In the genomic region with DNA sequence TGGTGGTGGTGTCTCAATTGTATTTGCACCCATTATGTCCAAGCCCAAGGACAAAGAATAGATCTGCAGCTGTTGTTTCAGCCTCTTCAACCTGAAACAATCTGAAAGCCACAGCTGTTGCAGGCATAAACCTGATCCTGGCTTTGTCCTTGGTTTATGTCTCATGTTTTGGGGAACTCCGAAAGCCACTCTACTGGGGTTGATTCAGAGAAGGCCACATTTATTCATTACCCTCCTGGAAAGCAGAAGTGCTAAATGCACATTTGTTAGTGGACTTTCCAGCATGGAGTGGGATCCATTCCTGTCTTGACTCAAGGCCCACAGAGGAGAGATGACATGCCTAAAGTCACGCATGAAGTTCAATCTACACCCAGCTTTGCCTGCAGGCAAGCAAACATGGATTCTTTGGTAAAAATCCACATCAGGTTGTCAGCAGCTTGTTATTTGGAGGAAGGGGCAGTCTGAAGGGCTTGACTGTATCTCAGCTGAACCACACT, we compare ENCODE assay signal across 11 cellular contexts. TPM values are rescaled to one million over a fixed set of nuclear protein-coding genes. Genes with fewer than 3 reads are reported as not detected.
A peak's percentile ranks its signal among the peaks of the same experiment; 100 is the strongest.
DNase-seq lines count a peak whose midpoint lies in the region; ATAC-seq, FAIRE-seq and TF ChIP-seq lines count a peak whose summit lies in the region.
"Had no signal": no experiment of that assay in that cellular context is flagged by ENCODE, and none has a peak within 500 bp of the region (broad histone marks: within the 10 kb centered on the region; RNA-seq: fewer than 3 reads in every experiment).

No MANE protein-coding gene starts in this region.

- no peak for DNase-seq in GM18507 (ENCODE audit: extremely low spot score, insufficient read length, low read depth)
- peak; percentile 32 for DNase-seq in GM20000 (ENCODE audit: low spot score)
- DNase-seq in stimulated activated CD4-positive, alpha-beta T cell treated with anti-CD3 and anti-CD28 coated beads, Interleukin-1b, Interleukin-23, amount 100 ng/mL, for 48 hours = no peak
- DNase-seq in cerebellum (ENCODE audit: low spot score) = no peak
- no peak for DNase-seq in endothelial cell (ENCODE audit: low spot score)
- no peak for DNase-seq in activated naive CD4-positive, alpha-beta T cell (lab: John Stamatoyannopoulos, UW)
- DNase-seq: Kasumi-1 had no signal

- TF ChIP-seq CTCF in GM20000 (IDR thresholded peaks at IDR 0.05; ENCODE audit: extremely low read depth, missing control alignments) (no peak), endothelial cell (IDR thresholded peaks at IDR 0.05; ENCODE audit: unreplicated experiment) (no peak)

- peak; percentile 44 for FAIRE-seq in GM18507 (lab: Jason Lieb, UNC)

- H3K9me3 ChIP-seq in mesodermal cell (ENCODE audit: control insufficient read depth, low read length) = no peaks in the 10 kb centered on the region

- H3K27ac ChIP-seq in mesodermal cell (ENCODE audit: low read depth, low read length, severe bottlenecking) = peak overlapping the region; percentile 77

- no peaks in the 10 kb centered on the region for H3K9me3 Mint-ChIP-seq in endothelial cell (ENCODE audit: unreplicated experiment)

- no peak overlapping the region for H3K4me3 Mint-ChIP-seq in endothelial cell (ENCODE audit: unreplicated experiment)

- no peaks in the 10 kb centered on the region for H3K36me3 Mint-ChIP-seq in endothelial cell (ENCODE audit: low read depth, unreplicated experiment)

- H3K27me3 Mint-ChIP-seq in endothelial cell (ENCODE audit: unreplicated experiment) = peaks cover 5% of the 10 kb centered on the region

- peaks cover 9% of the 10 kb centered on the region for H3K4me1 Mint-ChIP-seq in endothelial cell (ENCODE audit: unreplicated experiment)

- H3K4me3 ChIP-seq in mesodermal cell (ENCODE audit: extremely low read depth, insufficient read depth, low read length, poor library complexity, severe bottlenecking) = no peak overlapping the region
- H3K4me3 ChIP-seq: skin epidermis had no signal

- peak; percentile 55 for ATAC-seq in HG03565 (IDR thresholded peaks at IDR 0.05; ENCODE audit: unreplicated experiment)

- H3K4me1 ChIP-seq in mesodermal cell (ENCODE audit: control insufficient read depth, insufficient read depth, low read length, poor library complexity, severe bottlenecking) = peaks cover 20% of the 10 kb centered on the region

- H3K36me3 ChIP-seq in mesodermal cell (ENCODE audit: control insufficient read depth, insufficient read depth, low read length) = no peaks in the 10 kb centered on the region

- 100% methylated on average over 1 to 2 of the region's 2 CpGs for WGBS in mesodermal cell (ENCODE audit: insufficient coverage in 2 of 2), 2 experiments

- H3K27ac Mint-ChIP-seq in endothelial cell (ENCODE audit: unreplicated experiment) = no peak overlapping the region

RNA-seq across cellular contexts. Expression of gene ADAM19, which starts 36.0 kb away (rescaled TPM):
- polyA plus RNA-seq in mesodermal cell (2013, experiment 1 of 2) = 122 TPM
- 104 TPM for polyA plus RNA-seq in mesodermal cell (2013, experiment 2 of 2)
- total RNA-seq in cerebellum = 11.8 TPM
- total RNA-seq in endothelial cell (ENCODE audit: unreplicated experiment) = 176 TPM

RNA-seq across cellular contexts. Expression of gene SOX30, which starts 40.6 kb away (rescaled TPM):
- 0.41 TPM for polyA plus RNA-seq in mesodermal cell (2013, experiment 1 of 2)
- 0.30 TPM for polyA plus RNA-seq in mesodermal cell (2013, experiment 2 of 2)
- total RNA-seq in cerebellum (0.18 TPM), endothelial cell (ENCODE audit: unreplicated experiment) (0.15 TPM)
- total RNA-seq: chondrocyte had no signal

RNA-seq across cellular contexts. Expression of gene C5orf52, which starts 59.7 kb away (rescaled TPM):
- polyA plus RNA-seq in mesodermal cell (2013, experiment 1 of 2) = not detected
- not detected for polyA plus RNA-seq in mesodermal cell (2013, experiment 2 of 2)
- total RNA-seq in cerebellum (not detected), endothelial cell (ENCODE audit: unreplicated experiment) (not detected)
- total RNA-seq: chondrocyte had no signal

Comparison
In these comparisons a context has a peak if more than half of its experiments do, and no peak if none do; other contexts are left out.
1. RNA of gene ADAM19, which starts 36.0 kb away (total RNA-seq): 176 TPM in endothelial cell (single experiment); 11.8 TPM in cerebellum (single experiment); every median in the first group is over 10 times any median in the second.